In the genomic region with DNA sequence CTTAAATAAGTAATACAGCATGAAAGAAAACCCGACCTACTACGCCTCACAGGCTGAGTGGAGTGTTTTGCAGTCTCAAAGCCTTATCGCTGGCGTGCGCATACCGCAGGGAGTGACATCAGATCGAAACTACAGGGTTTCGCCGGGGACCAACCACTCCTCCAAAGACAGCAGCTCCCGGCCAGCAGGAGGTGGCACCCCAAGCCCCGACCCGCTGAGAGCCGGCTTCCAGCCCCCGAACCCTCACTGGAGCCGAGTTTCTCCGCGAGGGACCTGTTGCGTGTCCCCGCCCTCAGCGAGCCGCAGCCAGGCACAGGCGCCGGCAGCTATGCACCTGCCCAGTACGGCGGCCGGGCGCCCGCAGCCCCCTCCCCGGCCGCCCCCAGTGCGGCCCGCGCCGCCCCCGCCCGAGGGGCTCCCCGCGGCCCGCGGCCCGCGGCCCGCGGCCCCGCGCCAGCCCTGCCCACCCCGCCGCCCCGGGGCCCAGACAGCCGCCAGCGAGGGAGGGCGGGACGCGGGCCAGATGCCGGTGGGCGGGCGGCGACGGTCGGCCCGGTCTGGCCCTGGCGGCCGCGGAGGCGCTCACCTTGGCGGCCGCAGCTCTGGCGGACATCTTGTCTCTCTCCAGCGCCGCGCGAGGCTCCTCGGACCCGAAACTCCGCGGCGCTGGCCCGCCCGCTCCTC, we compare ENCODE assay signal across 8 cellular contexts. TPM values are rescaled to one million over a fixed set of nuclear protein-coding genes. Genes with fewer than 3 reads are reported as not detected.
DNase-seq lines count a peak whose midpoint lies in the region; ATAC-seq and TF ChIP-seq lines count a peak whose summit lies in the region.

No MANE protein-coding gene starts in this region.

- peak; percentile 25 to 38 for TF ChIP-seq POLR2A in uterus (IDR thresholded peaks at IDR 0.05)

- H3K4me3 Mint-ChIP-seq in activated T-cell treated with anti-CD3 and anti-CD28 coated beads, Interleukin-2, amount 50 U/mL, for 4 hours = no peak overlapping the region
- H3K4me3 Mint-ChIP-seq in nephron progenitor cell = peak overlapping the region; percentile 93

- DNase-seq in AG04450 (ENCODE audit: low read depth, low spot score) = peak; percentile 49
- peak; percentile 84 for DNase-seq in LoVo (ENCODE audit: low spot score)
- DNase-seq in activated T-cell treated with anti-CD3 and anti-CD28 coated beads, Interleukin-2, amount 50 U/mL, for 4 hours = no peak
- DNase-seq in foreskin keratinocyte = peak in 1 of 2 donors; percentile 81
- DNase-seq in nephron progenitor cell = peak; percentile 75
- DNase-seq in uterus = peak; percentile 66 to 72

- POLR2A ChIA-PET in AG04450 (lab: Yijun Ruan, JAX) = interaction anchor here (0.8 to 1.9 kb wide), 4 partner anchors 66 to 253 kb away, joined by 3 to 11 read pairs (median 6); no protein-coding TSS in a partner anchor

- no peaks in the 10 kb centered on the region for H3K36me3 ChIP-seq in uterus

- TF ChIP-seq CTCF in AG04450 (IDR thresholded peaks at IDR 0.05; ENCODE audit: low read depth, low read length) (peak; percentile 46), foreskin keratinocyte (conservative IDR thresholded peaks at IDR 0.05) (peak; percentile 53), nephron progenitor cell (IDR thresholded peaks at IDR 0.05) (no peak), uterus (IDR thresholded peaks at IDR 0.05) (peak in 2 of 4 experiments; percentile 12 to 27)

- H3K27ac Mint-ChIP-seq in nephron progenitor cell = peak overlapping the region; percentile 85

- ATAC-seq in GM18909 (IDR thresholded peaks at IDR 0.05; ENCODE audit: poor library complexity, unreplicated experiment) (peak; percentile 76), foreskin keratinocyte (peak; percentile 84), GM18861 (IDR thresholded peaks at IDR 0.05; ENCODE audit: unreplicated experiment) (no peak)
- peak; percentile 64 to 71 for ATAC-seq in activated T-cell treated with anti-CD3 and anti-CD28 coated beads, Interleukin-2, amount 50 U/mL, for 4 hours

- CTCF ChIA-PET in AG04450 (lab: Charles Lee) = interaction anchor here (0.9 to 2.8 kb wide), 4 partner anchors 9 to 104 kb away, joined by 3 to 32 read pairs (median 3); no protein-coding TSS in a partner anchor

- no peaks in the 10 kb centered on the region for H3K27me3 ChIP-seq in AG04450 (ENCODE audit: control insufficient read depth, insufficient read depth, low read length)
- H3K27me3 ChIP-seq in foreskin keratinocyte = no peaks in the 10 kb centered on the region
- no peaks in the 10 kb centered on the region for H3K27me3 ChIP-seq in uterus

- H3K4me1 ChIP-seq in foreskin keratinocyte (peaks cover 23% of the 10 kb centered on the region), uterus (peaks cover 0 to 6% of the 10 kb centered on the region in 2 donors)

- H3K9me3 Mint-ChIP-seq in activated T-cell treated with anti-CD3 and anti-CD28 coated beads, Interleukin-2, amount 50 U/mL, for 4 hours = peaks cover 23% of the 10 kb centered on the region
- peaks cover 21% of the 10 kb centered on the region for H3K9me3 Mint-ChIP-seq in nephron progenitor cell

- H3K4me3 ChIP-seq in AG04450 (ENCODE audit: low read depth, low read length) (peak overlapping the region; percentile 81), uterus (peak overlapping the region; percentile 62 to 96)

- H3K27me3 Mint-ChIP-seq in activated T-cell treated with anti-CD3 and anti-CD28 coated beads, Interleukin-2, amount 50 U/mL, for 4 hours (ENCODE audit: low read depth) = peaks cover 56% of the 10 kb centered on the region
- peaks cover 13% of the 10 kb centered on the region for H3K27me3 Mint-ChIP-seq in nephron progenitor cell (ENCODE audit: low read depth, poor library complexity)

- H3K27ac ChIP-seq in AG04450 (ENCODE audit: low read depth, low read length) (peak overlapping the region; percentile 85), foreskin keratinocyte (peak overlapping the region; percentile 98), uterus (peak overlapping the region; percentile 88 to 99)

- intact Hi-C loops in uterus (cut with DNase I; ENCODE audit: low total_unique reads) = no loop called here

- peaks cover 18% of the 10 kb centered on the region for H3K4me1 Mint-ChIP-seq in activated T-cell treated with anti-CD3 and anti-CD28 coated beads, Interleukin-2, amount 50 U/mL, for 4 hours (ENCODE audit: low read depth)
- H3K4me1 Mint-ChIP-seq in nephron progenitor cell = peaks cover 30% of the 10 kb centered on the region

- peaks cover 3% of the 10 kb centered on the region for H3K36me3 Mint-ChIP-seq in activated T-cell treated with anti-CD3 and anti-CD28 coated beads, Interleukin-2, amount 50 U/mL, for 4 hours (ENCODE audit: insufficient read depth)
- peaks cover 28% of the 10 kb centered on the region for H3K36me3 Mint-ChIP-seq in nephron progenitor cell (ENCODE audit: low read depth)

- H3K9me3 ChIP-seq in AG04450 (ENCODE audit: control insufficient read depth, insufficient read depth, low read length) (no peaks in the 10 kb centered on the region; the same call in 1 of the 2 replicates), uterus (no peaks in the 10 kb centered on the region)

RNA-seq across cellular contexts. Expression of a gene that starts 0.7 kb away (rescaled TPM):
- polyA plus RNA-seq in AG04450 (2011; rRNA removed) = 72.7 and 99.6 TPM in 2 replicates
- 99.7 and 134 TPM in 2 replicates for polyA minus RNA-seq in AG04450 (2011; rRNA and poly(A)+ RNA removed)
- total RNA-seq in activated T-cell treated with anti-CD3 and anti-CD28 coated beads, Interleukin-2, amount 50 U/mL, for 4 hours = under 1 TPM; 0.22 to 0.71 (median 0.24) TPM
- total RNA-seq in foreskin keratinocyte = 94.0 and 98.3 TPM in 2 replicates
- polyA plus RNA-seq in foreskin keratinocyte = 13.8 and 17.6 TPM in 2 replicates
- 100 to 1,000 TPM in 3 of 4 donors, 10 to 100 TPM in 1; 72.4 to 191 (median 136) TPM for total RNA-seq in uterus

Comparison
In these comparisons a context has a peak if more than half of its experiments do, and no peak if none do; other contexts are left out.
1. RNA of a gene that starts 0.7 kb away (total RNA-seq): 72.4 to 191 TPM in uterus and 94.0 to 98.3 TPM in foreskin keratinocyte; 0.22 to 0.71 TPM in activated T-cell treated with anti-CD3 and anti-CD28 coated beads, Interleukin-2, amount 50 U/mL, for 4 hours; every median in the first group is over 10 times any median in the second.
2. Peak in every context shown above with its lines, with median percentiles within 50 percentile points of each other: H3K27ac ChIP-seq.